17 cellular contexts compared by ENCODE assay signal in the genomic region with DNA sequence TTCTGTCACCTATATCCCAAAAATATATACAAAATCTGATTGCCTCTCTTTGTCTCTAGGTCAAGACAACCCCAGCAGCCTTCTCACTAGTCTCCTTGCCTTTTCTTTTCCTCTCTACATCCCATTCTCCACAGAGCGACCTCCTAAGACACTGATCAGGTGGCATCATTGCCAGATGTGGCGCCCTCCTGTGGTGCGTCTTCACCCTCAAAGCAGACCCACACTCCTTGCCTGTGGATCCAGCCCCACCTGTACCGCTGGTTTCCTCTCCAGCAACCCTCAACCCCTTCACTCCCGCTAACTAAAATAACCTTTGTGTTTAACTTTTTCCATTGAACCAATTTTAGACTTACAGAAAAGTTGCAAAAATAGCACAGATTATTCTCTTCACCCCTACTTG.
DNase-seq lines count a peak whose midpoint lies in the region; ATAC-seq, FAIRE-seq and TF ChIP-seq lines count a peak whose summit lies in the region.
"Had no signal": no experiment of that assay in that cellular context is flagged by ENCODE, and none has a peak within 500 bp of the region (broad histone marks: within the 10 kb centered on the region; RNA-seq: fewer than 3 reads in every experiment).

No MANE protein-coding gene starts in this region.

- no peaks in the 10 kb centered on the region for H3K36me3 Mint-ChIP-seq in type B pancreatic cell
- H3K36me3 Mint-ChIP-seq: activated naive CD4-positive, alpha-beta T cell treated with anti-CD3 and anti-CD28 coated beads, Interleukin-2, amount 50 U/mL, for 24 hours; stimulated activated effector memory CD8-positive, alpha-beta T cell treated with anti-CD3 and anti-CD28 coated beads, Interleukin-12 subunit alpha, Interleukin-12 subunit beta, amount 100 ng/mL, for 72 hours had no signal

- no peak overlapping the region for H3K27ac Mint-ChIP-seq in type B pancreatic cell
- H3K27ac Mint-ChIP-seq: activated naive CD4-positive, alpha-beta T cell treated with anti-CD3 and anti-CD28 coated beads, Interleukin-2, amount 50 U/mL, for 24 hours; effector memory CD8-positive, alpha-beta T cell; IgD-negative memory B cell; nephron; stimulated activated effector memory CD8-positive, alpha-beta T cell treated with anti-CD3 and anti-CD28 coated beads, Interleukin-12 subunit alpha, Interleukin-12 subunit beta, amount 100 ng/mL, for 72 hours had no signal

- DNase-seq in HepG2 (ENCODE audit: low spot score) (no peak), right lobe of liver (no peak), OCI-LY7 (ENCODE audit: low spot score) (peak; percentile 3), epithelial cell of esophagus (ENCODE audit: low read depth) (peak; percentile 8), type B pancreatic cell (ENCODE audit: extremely low spot score, unreplicated experiment) (peak; percentile 29), trophoblast cell (no peak)
- DNase-seq: activated CD4-positive, alpha-beta T cell treated with anti-CD3 and anti-CD28 coated beads for 4 hours; effector memory CD8-positive, alpha-beta T cell; NCI-H2171 had no signal

- no peak overlapping the region for H3K4me3 Mint-ChIP-seq in type B pancreatic cell
- H3K4me3 Mint-ChIP-seq: activated naive CD4-positive, alpha-beta T cell treated with anti-CD3 and anti-CD28 coated beads, Interleukin-2, amount 50 U/mL, for 24 hours; effector memory CD8-positive, alpha-beta T cell; IgD-negative memory B cell; nephron; stimulated activated effector memory CD8-positive, alpha-beta T cell treated with anti-CD3 and anti-CD28 coated beads, Interleukin-12 subunit alpha, Interleukin-12 subunit beta, amount 100 ng/mL, for 72 hours had no signal

- H4K12ac ChIP-seq in trophoblast cell (ENCODE audit: low read depth, low read length) = no peak overlapping the region

- FAIRE-seq in HepG2 (lab: Jason Lieb, UNC) = no peak

- no peak overlapping the region for H2BK120ac ChIP-seq in trophoblast cell (ENCODE audit: insufficient read depth, low read length, poor library complexity)

- no peak overlapping the region for H3K27ac ChIP-seq in HepG2 (ENCODE audit: extremely low read length, insufficient read depth, low read length)
- H3K27ac ChIP-seq in right lobe of liver = no peak overlapping the region
- H3K27ac ChIP-seq in OCI-LY7 (ENCODE audit: low read depth, low read length, poor library complexity, severe bottlenecking) = no peak overlapping the region
- H3K27ac ChIP-seq in trophoblast cell (ENCODE audit: low read depth, low read length) = no peak overlapping the region
- H3K27ac ChIP-seq: BLaER1 treated with 17β-estradiol and CSF1 and Interleukin-3, amounts not matched to agents 10 nM and 100 nM had no signal

- H2AK5ac ChIP-seq in trophoblast cell (ENCODE audit: low read length) = no peak overlapping the region

- H3K4me1 ChIP-seq in HepG2 (ENCODE audit: insufficient read depth, low read length) = no peaks in the 10 kb centered on the region
- no peaks in the 10 kb centered on the region for H3K4me1 ChIP-seq in right lobe of liver
- no peaks in the 10 kb centered on the region for H3K4me1 ChIP-seq in OCI-LY7 (ENCODE audit: insufficient read depth, low read length, poor library complexity, severe bottlenecking)
- peaks cover 0 to 2% of the 10 kb centered on the region in 2 experiments for H3K4me1 ChIP-seq in trophoblast cell (ENCODE audit: control insufficient read depth in 1 of 2, insufficient read depth in 2 of 2, low read length in 2 of 2)

- POLR2A ChIA-PET in HepG2 (lab: Yijun Ruan, JAX) (no interaction called here), OCI-LY7 (lab: Charles Lee) (no interaction called here)

- H2AFZ ChIP-seq in HepG2 (ENCODE audit: low read length) (no peak overlapping the region), OCI-LY7 (ENCODE audit: low read length) (no peak overlapping the region), trophoblast cell (ENCODE audit: insufficient read depth, low read length, poor library complexity) (no peak overlapping the region)

- no peak overlapping the region for H4K91ac ChIP-seq in trophoblast cell (ENCODE audit: low read depth, low read length)

- H2BK5ac ChIP-seq in trophoblast cell (ENCODE audit: low read depth, low read length, poor library complexity) = no peak overlapping the region

- H2BK12ac ChIP-seq in trophoblast cell (ENCODE audit: low read length) = no peak overlapping the region

- CTCF ChIA-PET in HepG2 (lab: Yijun Ruan, JAX; ENCODE audit: low intra/inter-chr PET ratio, low total read pairs) (no interaction called here), OCI-LY7 (lab: Charles Lee; ENCODE audit: unreplicated experiment) (no interaction called here)

- TF ChIP-seq POLR2A in HepG2 (IDR thresholded peaks at IDR 0.05; ENCODE audit: insufficient read depth in 1 of 2, low read depth in 2 of 2, low read length in 2 of 2) (no peak), right lobe of liver (IDR thresholded peaks at IDR 0.05) (no peak)

- BruUV-seq in HepG2 (replicated peaks; lab: Mats Ljungman, UMichigan) (no TSS peak), OCI-LY7 (replicated peaks; lab: Mats Ljungman, UMichigan) (no TSS peak)

- H3K36me3 ChIP-seq in HepG2 (replicated peaks in 1 of 2; ENCODE audit: control insufficient read depth in 1 of 2, insufficient read depth in 2 of 2, low read length in 2 of 2) (no peaks in the 10 kb centered on the region), right lobe of liver (no peaks in the 10 kb centered on the region), OCI-LY7 (ENCODE audit: insufficient read depth, low read length) (no peaks in the 10 kb centered on the region), trophoblast cell (ENCODE audit: control insufficient read depth in 1 of 2, insufficient read depth in 2 of 2, low read length in 2 of 2) (no peaks in the 10 kb centered on the region)
- H3K36me3 ChIP-seq: BLaER1 treated with 17β-estradiol and CSF1 and Interleukin-3, amounts not matched to agents 10 nM and 100 nM had no signal

- H3K9me3 ChIP-seq in HepG2 (ENCODE audit: low read length) = no peaks in the 10 kb centered on the region
- H3K9me3 ChIP-seq in right lobe of liver = peaks cover 0 to 7% (median 0%) of the 10 kb centered on the region in 4 donors
- H3K9me3 ChIP-seq in OCI-LY7 (ENCODE audit: low read length) = no peaks in the 10 kb centered on the region
- no peaks in the 10 kb centered on the region for H3K9me3 ChIP-seq in trophoblast cell (ENCODE audit: insufficient read depth, low read depth, low read length)

- no peak overlapping the region for H3K4ac ChIP-seq in trophoblast cell (ENCODE audit: low read depth, low read length)

- 22% methylated on average over 5 of the region's 5 CpGs for WGBS in HepG2 (ENCODE audit: low lambda C conversion rate)
- 47% methylated on average over 5 of the region's 5 CpGs for WGBS in right lobe of liver (ENCODE audit: insufficient coverage, low coverage, low lambda C conversion rate, missing lambda C conversion rate)
- no CpG with 5 or more reads among the region's 5 CpGs for WGBS in trophoblast cell (ENCODE audit: extremely low coverage, insufficient coverage, insufficient read length)

- no peak for TF ChIP-seq RAD21 in HepG2 (CRISPR knock-in tag; IDR thresholded peaks at IDR 0.05)

- peaks cover 23% of the 10 kb centered on the region for H3K27me3 Mint-ChIP-seq in type B pancreatic cell

- H3K9me3 Mint-ChIP-seq in type B pancreatic cell = peaks cover 16% of the 10 kb centered on the region

- no peaks in the 10 kb centered on the region for H4K20me1 ChIP-seq in HepG2 (ENCODE audit: insufficient read depth, low read length)
- H4K20me1 ChIP-seq in OCI-LY7 (ENCODE audit: insufficient read depth, low read length) = no peaks in the 10 kb centered on the region
- H4K20me1 ChIP-seq: BLaER1 treated with 17β-estradiol and CSF1 and Interleukin-3, amounts not matched to agents 10 nM and 100 nM had no signal

- TF ChIP-seq EP300 in HepG2 (IDR thresholded peaks at IDR 0.05; ENCODE audit: low read depth in 2 of 2, low read length in 2 of 2) (no peak), HepG2 (CRISPR knock-in tag; IDR thresholded peaks at IDR 0.05; ENCODE audit: borderline replicate concordance) (no peak)

- intact Hi-C loops in HepG2 (cut with micrococcal nuclease; ENCODE audit: unreplicated experiment) = no loop called here
- intact Hi-C loops in right lobe of liver (cut with DNase I) = no loop called here
- intact Hi-C loops in OCI-LY7 (cut with micrococcal nuclease; ENCODE audit: unreplicated experiment) = no loop called here

- H3K4me2 ChIP-seq in HepG2 (ENCODE audit: low read depth, low read length) (no peak overlapping the region), OCI-LY7 (ENCODE audit: low read length) (no peak overlapping the region), trophoblast cell (ENCODE audit: low read length) (no peak overlapping the region)
- H3K4me2 ChIP-seq: BLaER1 treated with 17β-estradiol and CSF1 and Interleukin-3, amounts not matched to agents 10 nM and 100 nM had no signal

- no peak overlapping the region for H3K14ac ChIP-seq in trophoblast cell (ENCODE audit: low read length)

- H3K18ac ChIP-seq in trophoblast cell (ENCODE audit: low read length) = no peak overlapping the region

- in situ Hi-C loops in HepG2 (cut with HindIII; ENCODE audit: extremely low pct_ligation_motif_present, low pct_unique_long_range_greater_than_20kb) = no loop called here

- H3K79me2 ChIP-seq in HepG2 (ENCODE audit: insufficient read depth, low read length) (no peaks in the 10 kb centered on the region), OCI-LY7 (ENCODE audit: insufficient read depth, low read depth, low read length) (no peaks in the 10 kb centered on the region), trophoblast cell (ENCODE audit: control insufficient read depth, insufficient read depth, low read length, poor library complexity) (no peaks in the 10 kb centered on the region)

- H3K9ac ChIP-seq in HepG2 (ENCODE audit: insufficient read depth, low read depth, low read length) = no peak overlapping the region
- H3K9ac ChIP-seq in trophoblast cell (ENCODE audit: low read length) = no peak overlapping the region
- H3K9ac ChIP-seq: BLaER1 treated with 17β-estradiol and CSF1 and Interleukin-3, amounts not matched to agents 10 nM and 100 nM had no signal

- H3K23ac ChIP-seq in trophoblast cell (ENCODE audit: low read length) = no peak overlapping the region

- TF ChIP-seq CTCF in HepG2 (CRISPR knock-in tag; IDR thresholded peaks at IDR 0.05) = peak; percentile 51
- TF ChIP-seq CTCF in right lobe of liver (IDR thresholded peaks at IDR 0.05) = no peak
- peak; percentile 68 for TF ChIP-seq CTCF in OCI-LY7 (conservative IDR thresholded peaks at IDR 0.05; ENCODE audit: low read length)
- peak; percentile 16 for TF ChIP-seq CTCF in epithelial cell of esophagus (IDR thresholded peaks at IDR 0.05; ENCODE audit: insufficient read depth, low read depth, low read length, missing control alignments)
- peak; percentile 55 for TF ChIP-seq CTCF in type B pancreatic cell (conservative IDR thresholded peaks at IDR 0.05)

- H3K27me3 ChIP-seq in HepG2 (ENCODE audit: control insufficient read depth in 1 of 2, insufficient read depth in 2 of 2, low read length in 2 of 2) (peaks cover 2 to 13% of the 10 kb centered on the region in 2 experiments; a peak in 2 of 5 replicates), right lobe of liver (no peaks in the 10 kb centered on the region), trophoblast cell (ENCODE audit: insufficient read depth, low read length) (no peaks in the 10 kb centered on the region)
- H3K27me3 ChIP-seq: BLaER1 treated with 17β-estradiol and CSF1 and Interleukin-3, amounts not matched to agents 10 nM and 100 nM had no signal

- no peak overlapping the region for H3K4me3 ChIP-seq in HepG2 (replicated peaks in 1 of 3; ENCODE audit: insufficient read depth in 1 of 3, low read depth in 2 of 3, low read length in 3 of 3)
- no peak overlapping the region for H3K4me3 ChIP-seq in right lobe of liver
- no peak overlapping the region for H3K4me3 ChIP-seq in OCI-LY7 (ENCODE audit: low read depth, low read length, poor library complexity, severe bottlenecking)
- H3K4me3 ChIP-seq in epithelial cell of esophagus (ENCODE audit: low read length) = no peak overlapping the region
- H3K4me3 ChIP-seq in trophoblast cell (ENCODE audit: low read depth, low read length) = no peak overlapping the region
- H3K4me3 ChIP-seq: BLaER1 treated with 17β-estradiol and CSF1 and Interleukin-3, amounts not matched to agents 10 nM and 100 nM had no signal

- H4K8ac ChIP-seq in trophoblast cell (ENCODE audit: low read depth, low read length) = no peak overlapping the region

- no peaks in the 10 kb centered on the region for H3K79me1 ChIP-seq in trophoblast cell (ENCODE audit: low read length)

- no peaks in the 10 kb centered on the region for H3K9me2 ChIP-seq in OCI-LY7 (ENCODE audit: insufficient read depth, low read length)

- peaks cover 8% of the 10 kb centered on the region for H3K4me1 Mint-ChIP-seq in type B pancreatic cell (ENCODE audit: unreplicated experiment)
- H3K4me1 Mint-ChIP-seq: activated naive CD4-positive, alpha-beta T cell treated with anti-CD3 and anti-CD28 coated beads, Interleukin-2, amount 50 U/mL, for 24 hours; IgD-negative memory B cell; stimulated activated effector memory CD8-positive, alpha-beta T cell treated with anti-CD3 and anti-CD28 coated beads, Interleukin-12 subunit alpha, Interleukin-12 subunit beta, amount 100 ng/mL, for 72 hours had no signal

- ATAC-seq in HepG2 (peak; percentile 76), right lobe of liver (no peak), GM18861 (IDR thresholded peaks at IDR 0.05; ENCODE audit: unreplicated experiment) (no peak), GM19324 (IDR thresholded peaks at IDR 0.05; ENCODE audit: low FRiP score, unreplicated experiment) (no peak)
- ATAC-seq: effector memory CD8-positive, alpha-beta T cell; Right ventricle myocardium inferior; stimulated activated effector memory CD8-positive, alpha-beta T cell treated with anti-CD3 and anti-CD28 coated beads, Interleukin-12 subunit alpha, Interleukin-12 subunit beta, amount 100 ng/mL, for 72 hours had no signal

Comparison
In these comparisons a context has a peak if more than half of its experiments do, and no peak if none do; other contexts are left out.
1. CTCF ChIP-seq: peak in HepG2 (single experiment), OCI-LY7 (single experiment), epithelial cell of esophagus (single experiment) and type B pancreatic cell (single experiment); none in right lobe of liver (0 of 4).
2. DNase-seq: peak in OCI-LY7 (single experiment), epithelial cell of esophagus (single experiment) and type B pancreatic cell (single experiment); none in HepG2 (single experiment), right lobe of liver (0 of 3) and trophoblast cell (0 of 2).